ENCODE assay signal across 10 cellular contexts in genomic region chr2:190835303-190835930, GRCh38. TPM values are rescaled to one million over a fixed set of nuclear protein-coding genes. Genes with fewer than 3 reads are reported as not detected.
DNase-seq lines count a peak whose midpoint lies in the region; ATAC-seq and TF ChIP-seq lines count a peak whose summit lies in the region.
"Had no signal": no experiment of that assay in that cellular context is flagged by ENCODE, and none has a peak within 500 bp of the region (broad histone marks: within the 10 kb centered on the region; RNA-seq: fewer than 3 reads in every experiment).

No MANE protein-coding gene starts in this region.

- H3K27me3 ChIP-seq in BJ (ENCODE audit: control insufficient read depth, insufficient read depth, low read length): no peaks in the 10 kb centered on the region
- H3K27me3 ChIP-seq: body of pancreas had no signal

- H3K27ac ChIP-seq in RWPE1: no peak overlapping the region
- H3K27ac ChIP-seq: body of pancreas had no signal

- DNase-seq in BJ (ENCODE audit: low read depth) (peak; percentile 50), RWPE1 (ENCODE audit: low spot score) (peak; percentile 80), fibroblast of peridontal ligament (ENCODE audit: extremely low read depth) (peak; percentile 89), omental fat pad (ENCODE audit: low spot score) (peak; percentile 35)
- DNase-seq in stimulated activated naive CD4-positive, alpha-beta T cell (lab: John Stamatoyannopoulos, UW): no peak
- DNase-seq in activated CD4-positive, alpha-beta T cell treated with anti-CD3 and anti-CD28 coated beads, Interleukin-2, amount 50 U/mL, for 1 hour: no peak
- DNase-seq: NCI-H1436 treated with DMSO at 0.1 percent for 48 hours had no signal

- H3K36me3 ChIP-seq in BJ (ENCODE audit: control insufficient read depth, insufficient read depth, low read length): no peaks in the 10 kb centered on the region

- CTCF ChIA-PET in BJ (lab: Yijun Ruan, JAX): interaction anchor here (0.6 to 0.9 kb wide), 3 partner anchors 9 to 462 kb away, joined by 3 to 4 read pairs (median 3); no protein-coding TSS in a partner anchor
- CTCF ChIA-PET in RWPE1 (lab: Yijun Ruan, JAX): interaction anchor here (0.7 kb wide), 1 partner anchor 31 kb away, joined by 3 read pairs; no protein-coding TSS in a partner anchor

- H3K4me3 ChIP-seq in BJ (ENCODE audit: low read depth, low read length): no peak overlapping the region
- H3K4me3 ChIP-seq: body of pancreas had no signal

- TF ChIP-seq CTCF in BJ (IDR thresholded peaks at IDR 0.05; ENCODE audit: insufficient read depth, low read depth, low read length) (no peak), RWPE1 (conservative IDR thresholded peaks at IDR 0.05; ENCODE audit: low read depth) (no peak), omental fat pad (IDR thresholded peaks at IDR 0.05) (no peak)

- POLR2A ChIA-PET in BJ (lab: Charles Lee) (interaction anchor here (0.6 kb wide), 1 partner anchor 15 kb away, joined by 3 read pairs; no protein-coding TSS in a partner anchor), RWPE1 (lab: Yijun Ruan, JAX; ENCODE audit: low non-redundant PET) (no interaction called here)

- peak; percentile 93 for ATAC-seq in omental fat pad (ENCODE audit: low FRiP score)
- ATAC-seq in GM18867 (IDR thresholded peaks at IDR 0.05; ENCODE audit: unreplicated experiment): no peak
- ATAC-seq in GM21619 (IDR thresholded peaks at IDR 0.05; ENCODE audit: unreplicated experiment): no peak
- ATAC-seq: body of pancreas had no signal

RNA-seq across cellular contexts. Expression of gene GLS, which starts 45.2 kb away (rescaled TPM):
- polyA plus RNA-seq in BJ (2011; rRNA removed): 132 and 372 TPM in 2 replicates
- polyA minus RNA-seq in BJ (2011; rRNA and poly(A)+ RNA removed): 342 and 344 TPM in 2 replicates
- total RNA-seq in omental fat pad: 100 to 1,000 TPM; 111 to 235 (median 146) TPM

Comparison
In these comparisons a context has a peak if more than half of its experiments do, and no peak if none do; other contexts are left out.
1. DNase-seq: peak in BJ (single experiment), RWPE1 (single experiment), fibroblast of peridontal ligament (single experiment) and omental fat pad (single experiment); none in stimulated activated naive CD4-positive, alpha-beta T cell (0 of 6) and activated CD4-positive, alpha-beta T cell treated with anti-CD3 and anti-CD28 coated beads, Interleukin-2, amount 50 U/mL, for 1 hour (single experiment).